Comparison of ENCODE assay signal across 1 cellular context in genomic region chr4:55931833-55932232, GRCh38.
TF ChIP-seq lines count a peak whose summit lies in the region.

No MANE protein-coding gene starts in this region.

TF ChIP-seq in HepG2, 621 proteins besides CTCF, POLR2A, EP300 and RAD21:
- TF ChIP-seq ATF1 (CRISPR knock-in tag; IDR thresholded peaks at IDR 0.05) (no peak), HHEX (CRISPR knock-in tag; IDR thresholded peaks at IDR 0.05) (no peak), ATF7 (IDR thresholded peaks at IDR 0.05) (peak; percentile 30; the same call in 1 of the 2 replicates), ATF7 (CRISPR knock-in tag; IDR thresholded peaks at IDR 0.05) (no peak), ATM (IDR thresholded peaks at IDR 0.05; ENCODE audit: borderline replicate concordance) (no peak)
